ENCODE assay signal across 1 cellular context in the genomic region with DNA sequence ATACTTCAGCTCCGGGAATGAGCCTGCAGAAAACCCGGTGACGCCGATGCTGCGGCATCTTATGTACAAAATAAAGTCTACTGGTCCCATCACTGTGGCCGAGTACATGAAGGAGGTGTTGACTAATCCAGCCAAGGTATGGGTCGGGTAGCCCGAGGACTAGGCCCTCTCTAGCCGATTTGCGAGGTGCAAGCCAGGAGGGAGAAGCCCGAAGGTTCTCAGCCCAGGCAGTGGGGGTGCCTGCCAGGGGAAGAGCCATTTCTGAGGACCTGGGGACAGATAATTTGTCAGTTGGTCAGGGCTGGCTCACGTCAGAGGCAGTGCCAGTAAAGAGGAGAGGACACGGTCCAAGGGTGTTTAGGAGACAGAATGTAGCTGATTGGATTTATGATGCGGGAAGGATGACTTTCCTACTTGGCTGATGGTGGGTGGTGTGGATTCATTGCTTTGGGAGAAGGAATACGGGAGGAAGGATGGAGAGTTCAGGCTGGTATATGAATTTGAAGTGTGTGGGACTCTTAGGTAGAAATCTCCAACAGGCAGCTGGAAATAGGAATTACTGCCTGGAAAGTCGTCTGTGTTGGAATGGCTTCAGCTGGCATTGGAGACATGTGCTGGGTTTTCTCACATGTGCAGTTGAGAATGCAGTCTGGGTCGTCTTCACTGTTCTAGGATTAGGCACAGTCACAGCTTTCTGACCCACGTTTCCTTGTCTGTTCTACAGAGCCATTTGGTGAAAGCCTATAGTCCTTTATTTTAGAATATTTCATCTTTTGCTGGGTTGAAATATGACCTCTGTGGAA.
TF ChIP-seq lines count a peak whose summit lies in the region.

No MANE protein-coding gene starts in this region.

TF ChIP-seq in K562, 482 proteins besides CTCF, POLR2A, EP300 and RAD21:
- TF ChIP-seq MAFK (IDR thresholded peaks at IDR 0.05; ENCODE audit: low read length) (no peak), ZNF311 (CRISPR knock-in tag; IDR thresholded peaks at IDR 0.05) (no peak), OTX1 (CRISPR knock-in tag; IDR thresholded peaks at IDR 0.05) (no peak), SAP30 (IDR thresholded peaks at IDR 0.05; ENCODE audit: borderline replicate concordance, insufficient read depth, low read depth, low read length, poor library complexity, severe bottlenecking) (peak; percentile 8), ZFX (CRISPR knock-in tag; IDR thresholded peaks at IDR 0.05) (peak; percentile 30), HNRNPL (IDR thresholded peaks at IDR 0.05; ENCODE audit: low read depth, low read length) (no peak), HDGF (IDR thresholded peaks at IDR 0.05) (0 out of 2 replicates have a peak, but pooled peaks have one; percentile 48), CBFA2T2 (conservative IDR thresholded peaks at IDR 0.05) (no peak)
- TF ChIP-seq, protein P1, sequence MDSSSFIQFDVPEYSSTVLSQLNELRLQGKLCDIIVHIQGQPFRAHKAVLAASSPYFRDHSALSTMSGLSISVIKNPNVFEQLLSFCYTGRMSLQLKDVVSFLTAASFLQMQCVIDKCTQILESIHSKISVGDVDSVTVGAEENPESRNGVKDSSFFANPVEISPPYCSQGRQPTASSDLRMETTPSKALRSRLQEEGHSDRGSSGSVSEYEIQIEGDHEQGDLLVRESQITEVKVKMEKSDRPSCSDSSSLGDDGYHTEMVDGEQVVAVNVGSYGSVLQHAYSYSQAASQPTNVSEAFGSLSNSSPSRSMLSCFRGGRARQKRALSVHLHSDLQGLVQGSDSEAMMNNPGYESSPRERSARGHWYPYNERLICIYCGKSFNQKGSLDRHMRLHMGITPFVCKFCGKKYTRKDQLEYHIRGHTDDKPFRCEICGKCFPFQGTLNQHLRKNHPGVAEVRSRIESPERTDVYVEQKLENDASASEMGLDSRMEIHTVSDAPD (CRISPR knock-in tag; IDR thresholded peaks at IDR 0.05): no peak
- TF ChIP-seq, protein P2, sequence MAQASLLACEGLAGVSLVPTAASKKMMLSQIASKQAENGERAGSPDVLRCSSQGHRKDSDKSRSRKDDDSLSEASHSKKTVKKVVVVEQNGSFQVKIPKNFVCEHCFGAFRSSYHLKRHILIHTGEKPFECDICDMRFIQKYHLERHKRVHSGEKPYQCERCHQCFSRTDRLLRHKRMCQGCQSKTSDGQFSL (CRISPR knock-in tag; IDR thresholded peaks at IDR 0.05): peak; percentile 80
- TF ChIP-seq, protein P2 (tag; IDR thresholded peaks at IDR 0.05): no peak
